Comparison of ENCODE assay signal across 13 cellular contexts in the genomic region with DNA sequence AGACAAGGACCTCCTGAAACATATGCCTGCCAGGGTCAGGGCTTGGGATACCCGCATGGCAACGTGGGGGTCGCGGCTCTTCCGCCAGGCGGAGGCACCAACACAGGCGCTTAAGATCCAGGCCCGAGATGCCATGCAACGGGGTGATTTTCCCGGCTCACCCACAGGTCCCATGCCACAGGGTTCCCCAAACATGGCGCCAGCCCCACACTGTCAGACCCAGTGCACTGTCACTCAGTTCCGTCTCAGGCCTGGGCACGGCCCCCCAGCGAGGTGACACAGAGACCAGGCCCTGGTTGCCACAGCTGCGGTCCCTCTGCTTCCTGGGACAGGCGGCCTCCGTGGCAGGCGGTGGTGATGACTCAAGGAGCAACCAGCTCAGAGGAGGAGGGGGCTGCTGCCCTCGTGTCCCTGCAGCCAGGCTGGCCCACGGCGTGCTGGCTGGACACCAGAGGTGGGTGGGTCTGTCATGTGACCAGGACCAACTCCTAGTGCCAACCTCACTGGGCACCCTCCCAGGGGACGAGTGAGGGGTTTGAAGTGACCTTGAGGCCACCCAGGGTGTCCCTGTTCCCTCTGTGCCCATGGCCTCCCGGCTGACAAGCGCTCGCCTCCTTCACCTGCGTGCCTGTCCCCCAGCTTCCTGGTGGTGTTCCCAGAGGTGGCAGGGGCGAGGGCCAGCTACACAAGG. TPM values are rescaled to one million over a fixed set of nuclear protein-coding genes. Genes with fewer than 3 reads are reported as not detected.
DNase-seq lines count a peak whose midpoint lies in the region; ATAC-seq, FAIRE-seq and TF ChIP-seq lines count a peak whose summit lies in the region.
"Had no signal": no experiment of that assay in that cellular context is flagged by ENCODE, and none has a peak within 500 bp of the region (broad histone marks: within the 10 kb centered on the region; RNA-seq: fewer than 3 reads in every experiment).

No MANE protein-coding gene starts in this region.

- intact Hi-C loops in A673 (cut with micrococcal nuclease; ENCODE audit: unreplicated experiment) (no loop called here), HepG2 (cut with micrococcal nuclease; ENCODE audit: unreplicated experiment) (no loop called here)

- peaks cover 12% of the 10 kb centered on the region for H3K4me1 ChIP-seq in A673 (ENCODE audit: insufficient read depth, low read length, poor library complexity, severe bottlenecking)
- peaks cover 14% of the 10 kb centered on the region for H3K4me1 ChIP-seq in HepG2 (ENCODE audit: insufficient read depth, low read length)
- H3K4me1 ChIP-seq: ascending aorta had no signal

- no peak for TF ChIP-seq POLR2A in HepG2 (IDR thresholded peaks at IDR 0.05; ENCODE audit: insufficient read depth in 1 of 2, low read depth in 2 of 2, low read length in 2 of 2)

- DNase-seq in A673 (ENCODE audit: low spot score) (no peak), GM04504 (ENCODE audit: low read depth) (peak; percentile 12), HepG2 (ENCODE audit: low spot score) (no peak), germinal center (ENCODE audit: low spot score) (no peak), NCI-H2171 treated with DMSO at 0.1 percent for 48 hours (lab: John Stamatoyannopoulos, UW) (no peak)
- peak; percentile 45 for DNase-seq in activated T-cell treated with anti-CD3 and anti-CD28 coated beads, Interleukin-2, amount 50 U/mL, for 24 hours
- DNase-seq: activated B cell treated with CpG ODN at 0.5 μM for 24 hours; NCI-H2081 treated with DMSO at 0.1 percent for 48 hours; stimulated activated naive B cell treated with anti-CD40 and anti-IgM and Interleukin-4, amounts not matched to agents 10 μg/mL and 1 μg/mL and 100 μg/mL, for 72 hours had no signal

- BruUV-seq in A673 (replicated peaks; lab: Mats Ljungman, UMichigan) (no TSS peak), HepG2 (replicated peaks; lab: Mats Ljungman, UMichigan) (no TSS peak)

- H3K36me3 ChIP-seq in A673 (ENCODE audit: insufficient read depth, low read length, poor library complexity, severe bottlenecking): no peaks in the 10 kb centered on the region
- no peaks in the 10 kb centered on the region for H3K36me3 ChIP-seq in HepG2 (replicated peaks in 1 of 2; ENCODE audit: control insufficient read depth in 1 of 2, insufficient read depth in 2 of 2, low read length in 2 of 2)
- H3K36me3 ChIP-seq: ascending aorta had no signal

- no peaks in the 10 kb centered on the region for H3K9me3 ChIP-seq in A673 (ENCODE audit: low read depth, low read length, poor library complexity, severe bottlenecking)
- H3K9me3 ChIP-seq in HepG2 (ENCODE audit: low read length): no peaks in the 10 kb centered on the region
- H3K9me3 ChIP-seq: ascending aorta had no signal

- H3K27me3 ChIP-seq in A673 (replicated peaks; ENCODE audit: insufficient read depth, low read depth, low read length, poor library complexity) (no peaks in the 10 kb centered on the region), HepG2 (ENCODE audit: control insufficient read depth in 1 of 2, insufficient read depth in 2 of 2, low read length in 2 of 2) (peaks cover 41 to 98% of the 10 kb centered on the region in 2 experiments; a peak in 4 of 5 replicates)
- H3K27me3 ChIP-seq: ascending aorta had no signal

- ATAC-seq in HepG2: no peak
- no peak for ATAC-seq in HG02938 (IDR thresholded peaks at IDR 0.05; ENCODE audit: unreplicated experiment)
- ATAC-seq in GM21423 (IDR thresholded peaks at IDR 0.05; ENCODE audit: unreplicated experiment): no peak
- ATAC-seq: GM12878; stimulated activated naive B cell treated with anti-CD40 and anti-IgM and Interleukin-4, amounts not matched to agents 10 μg/mL and 1 μg/mL and 100 μg/mL, for 72 hours had no signal

- H3K27ac Mint-ChIP-seq in activated T-cell treated with anti-CD3 and anti-CD28 coated beads, Interleukin-2, amount 50 U/mL, for 24 hours: no peak overlapping the region
- H3K27ac Mint-ChIP-seq: activated B cell treated with CpG ODN at 0.5 μM for 24 hours; stimulated activated naive B cell treated with anti-CD40 and anti-IgM and Interleukin-4, amounts not matched to agents 10 μg/mL and 1 μg/mL and 100 μg/mL, for 72 hours had no signal

- H3K4me2 ChIP-seq in HepG2 (ENCODE audit: low read depth, low read length): no peak overlapping the region

- no peak for TF ChIP-seq RAD21 in HepG2 (CRISPR knock-in tag; IDR thresholded peaks at IDR 0.05)

- no peaks in the 10 kb centered on the region for H3K79me2 ChIP-seq in HepG2 (ENCODE audit: insufficient read depth, low read length)

- TF ChIP-seq EP300 in HepG2 (IDR thresholded peaks at IDR 0.05; ENCODE audit: low read depth in 2 of 2, low read length in 2 of 2): no peak
- no peak for TF ChIP-seq EP300 in HepG2 (CRISPR knock-in tag; IDR thresholded peaks at IDR 0.05; ENCODE audit: borderline replicate concordance)

- POLR2A ChIA-PET in A673 (lab: Charles Lee; ENCODE audit: low non-redundant PET) (no interaction called here), HepG2 (lab: Yijun Ruan, JAX) (no interaction called here)

- CTCF ChIA-PET in A673 (lab: Charles Lee) (no interaction called here), HepG2 (lab: Yijun Ruan, JAX; ENCODE audit: low intra/inter-chr PET ratio, low total read pairs) (no interaction called here)

- H3K27ac ChIP-seq in A673 (ENCODE audit: low read depth, low read length, poor library complexity, severe bottlenecking) (peak overlapping the region; percentile 67), HepG2 (ENCODE audit: extremely low read length, insufficient read depth, low read length) (no peak overlapping the region)
- H3K27ac ChIP-seq: ascending aorta had no signal

- WGBS in HepG2 (ENCODE audit: low lambda C conversion rate): 33% methylated on average over 18 of the region's 27 CpGs

- H3K4me3 Mint-ChIP-seq in activated T-cell treated with anti-CD3 and anti-CD28 coated beads, Interleukin-2, amount 50 U/mL, for 24 hours: no peak overlapping the region
- H3K4me3 Mint-ChIP-seq: activated B cell treated with CpG ODN at 0.5 μM for 24 hours; stimulated activated naive B cell treated with anti-CD40 and anti-IgM and Interleukin-4, amounts not matched to agents 10 μg/mL and 1 μg/mL and 100 μg/mL, for 72 hours had no signal

- in situ Hi-C loops in HepG2 (cut with HindIII; ENCODE audit: extremely low pct_ligation_motif_present, low pct_unique_long_range_greater_than_20kb): no loop called here

- no peak for FAIRE-seq in HepG2 (lab: Jason Lieb, UNC)
- FAIRE-seq: GM12878 had no signal

- no peak overlapping the region for H3K4me3 ChIP-seq in A673 (ENCODE audit: low read depth, low read length, poor library complexity, severe bottlenecking)
- no peak overlapping the region for H3K4me3 ChIP-seq in HepG2 (replicated peaks in 1 of 3; ENCODE audit: insufficient read depth in 1 of 3, low read depth in 2 of 3, low read length in 3 of 3)
- H3K4me3 ChIP-seq: ascending aorta, GM12878 had no signal

- H3K36me3 Mint-ChIP-seq in activated T-cell treated with anti-CD3 and anti-CD28 coated beads, Interleukin-2, amount 50 U/mL, for 24 hours (ENCODE audit: low read depth): peaks cover 60% of the 10 kb centered on the region

- no peaks in the 10 kb centered on the region for H3K27me3 Mint-ChIP-seq in activated T-cell treated with anti-CD3 and anti-CD28 coated beads, Interleukin-2, amount 50 U/mL, for 24 hours
- H3K27me3 Mint-ChIP-seq: activated B cell treated with CpG ODN at 0.5 μM for 24 hours had no signal

- H3K9ac ChIP-seq in HepG2 (ENCODE audit: insufficient read depth, low read depth, low read length): no peak overlapping the region

- no peaks in the 10 kb centered on the region for H3K9me3 Mint-ChIP-seq in activated T-cell treated with anti-CD3 and anti-CD28 coated beads, Interleukin-2, amount 50 U/mL, for 24 hours
- H3K9me3 Mint-ChIP-seq: activated B cell treated with CpG ODN at 0.5 μM for 24 hours; stimulated activated naive B cell treated with anti-CD40 and anti-IgM and Interleukin-4, amounts not matched to agents 10 μg/mL and 1 μg/mL and 100 μg/mL, for 72 hours had no signal

- no peak overlapping the region for H2AFZ ChIP-seq in HepG2 (ENCODE audit: low read length)

- TF ChIP-seq CTCF in A673 (conservative IDR thresholded peaks at IDR 0.05; ENCODE audit: low read depth, low read length) (no peak), HepG2 (CRISPR knock-in tag; IDR thresholded peaks at IDR 0.05) (no peak)

- no peaks in the 10 kb centered on the region for H4K20me1 ChIP-seq in HepG2 (ENCODE audit: insufficient read depth, low read length)

- peaks cover 24% of the 10 kb centered on the region for H3K4me1 Mint-ChIP-seq in activated T-cell treated with anti-CD3 and anti-CD28 coated beads, Interleukin-2, amount 50 U/mL, for 24 hours (ENCODE audit: low read depth)

RNA-seq across cellular contexts. Expression of a gene that starts 4.9 kb away (rescaled TPM):
- 0.34 and 0.35 TPM in 2 replicates for total RNA-seq in A673 (2021)
- not detected in 2 replicates for total RNA-seq in HepG2 (2016; rRNA removed; fragmentation: Illumina TruSeq; extraction: Trizol)
- total RNA-seq in HepG2 (2016; cell fraction: cytosol; rRNA removed; fragmentation: Illumina TruSeq; extraction: Trizol; ENCODE audit: low read depth): not detected in 2 replicates
- 0.11 TPM in 1 of 2 replicates, not detected in the other for total RNA-seq in HepG2 (2016; cell fraction: insoluble cytoplasmic fraction; rRNA removed; fragmentation: Illumina TruSeq; extraction: Trizol)
- 0.09 TPM in 1 of 2 replicates, not detected in the other for total RNA-seq in HepG2 (2016; cell fraction: membrane; rRNA removed; fragmentation: Illumina TruSeq; extraction: Trizol)
- 0.59 TPM in 1 of 2 replicates, not detected in the other for total RNA-seq in HepG2 (2016; cell fraction: nucleus; rRNA removed; fragmentation: Illumina TruSeq; extraction: Trizol)
- 0.04 and 0.31 TPM in 2 replicates for polyA plus RNA-seq in HepG2 (2011; rRNA removed)
- 0.15 and 0.24 TPM in 2 replicates for polyA plus RNA-seq in HepG2 (2011; cell fraction: cytosol; rRNA removed)
- 0.18 and 0.19 TPM in 2 replicates for polyA plus RNA-seq in HepG2 (2011; cell fraction: nucleus; rRNA removed)
- polyA plus RNA-seq in HepG2 (2012): not detected in 2 replicates
- polyA plus RNA-seq in HepG2 (2016; cell fraction: cytosol; fragmentation: Illumina TruSeq; extraction: Trizol; ENCODE audit: low read depth): 0.41 TPM in 1 of 2 replicates, not detected in the other
- not detected in 2 replicates for polyA plus RNA-seq in HepG2 (2016; cell fraction: insoluble cytoplasmic fraction; fragmentation: Illumina TruSeq; extraction: Trizol; ENCODE audit: low read depth)
- not detected in 2 replicates for polyA plus RNA-seq in HepG2 (2016; cell fraction: membrane; fragmentation: Illumina TruSeq; extraction: Trizol; ENCODE audit: low read depth)
- polyA plus RNA-seq in HepG2 (2016; cell fraction: nucleus; fragmentation: Illumina TruSeq; extraction: Trizol; ENCODE audit: insufficient read depth, low read depth): not detected in 2 replicates
- 0.70 TPM in 1 of 2 replicates, not detected in the other for polyA minus RNA-seq in HepG2 (2011; rRNA and poly(A)+ RNA removed; ENCODE audit: low replicate concordance)
- polyA minus RNA-seq in HepG2 (2011; cell fraction: cytosol; rRNA and poly(A)+ RNA removed): not detected in 2 replicates
- not detected in 2 replicates for polyA minus RNA-seq in HepG2 (2011; cell fraction: nucleus; rRNA and poly(A)+ RNA removed)
- total RNA-seq: ascending aorta had no signal

RNA-seq across cellular contexts. Expression of a gene that starts 15.7 kb away (rescaled TPM):
- total RNA-seq in A673 (2021) (0.20 TPM in 1 of 2 replicates, not detected in the other), HepG2 (2016; rRNA removed; fragmentation: Illumina TruSeq; extraction: Trizol) (not detected in 2 replicates)
- not detected in 2 replicates for total RNA-seq in HepG2 (2016; cell fraction: cytosol; rRNA removed; fragmentation: Illumina TruSeq; extraction: Trizol; ENCODE audit: low read depth)
- total RNA-seq in HepG2 (2016; cell fraction: insoluble cytoplasmic fraction; rRNA removed; fragmentation: Illumina TruSeq; extraction: Trizol): not detected in 2 replicates
- total RNA-seq in HepG2 (2016; cell fraction: membrane; rRNA removed; fragmentation: Illumina TruSeq; extraction: Trizol): not detected in 2 replicates
- not detected in 2 replicates for total RNA-seq in HepG2 (2016; cell fraction: nucleus; rRNA removed; fragmentation: Illumina TruSeq; extraction: Trizol)
- not detected in 2 replicates for polyA plus RNA-seq in HepG2 (2011; rRNA removed)
- not detected in 2 replicates for polyA plus RNA-seq in HepG2 (2011; cell fraction: cytosol; rRNA removed)
- not detected in 2 replicates for polyA plus RNA-seq in HepG2 (2011; cell fraction: nucleus; rRNA removed)
- polyA plus RNA-seq in HepG2 (2012): not detected in 2 replicates
- polyA plus RNA-seq in HepG2 (2016; cell fraction: cytosol; fragmentation: Illumina TruSeq; extraction: Trizol; ENCODE audit: low read depth): not detected in 2 replicates
- polyA plus RNA-seq in HepG2 (2016; cell fraction: insoluble cytoplasmic fraction; fragmentation: Illumina TruSeq; extraction: Trizol; ENCODE audit: low read depth): not detected in 2 replicates
- not detected in 2 replicates for polyA plus RNA-seq in HepG2 (2016; cell fraction: membrane; fragmentation: Illumina TruSeq; extraction: Trizol; ENCODE audit: low read depth)
- polyA plus RNA-seq in HepG2 (2016; cell fraction: nucleus; fragmentation: Illumina TruSeq; extraction: Trizol; ENCODE audit: insufficient read depth, low read depth): not detected in 2 replicates
- not detected in 2 replicates for polyA minus RNA-seq in HepG2 (2011; rRNA and poly(A)+ RNA removed; ENCODE audit: low replicate concordance)
- not detected in 2 replicates for polyA minus RNA-seq in HepG2 (2011; cell fraction: cytosol; rRNA and poly(A)+ RNA removed)
- polyA minus RNA-seq in HepG2 (2011; cell fraction: nucleus; rRNA and poly(A)+ RNA removed): not detected in 2 replicates
- total RNA-seq: activated B cell treated with CpG ODN at 0.5 μM for 24 hours, ascending aorta, GM12878 had no signal

RNA-seq across cellular contexts. Expression of a gene that starts 44.8 kb away (rescaled TPM):
- total RNA-seq in A673 (2021): 38.5 and 48.4 TPM in 2 replicates
- 104 and 107 TPM in 2 replicates for total RNA-seq in HepG2 (2016; rRNA removed; fragmentation: Illumina TruSeq; extraction: Trizol)
- 27.0 and 30.1 TPM in 2 replicates for total RNA-seq in HepG2 (2016; cell fraction: cytosol; rRNA removed; fragmentation: Illumina TruSeq; extraction: Trizol; ENCODE audit: low read depth)
- total RNA-seq in HepG2 (2016; cell fraction: insoluble cytoplasmic fraction; rRNA removed; fragmentation: Illumina TruSeq; extraction: Trizol): 108 and 118 TPM in 2 replicates
- 67.8 and 70.6 TPM in 2 replicates for total RNA-seq in HepG2 (2016; cell fraction: membrane; rRNA removed; fragmentation: Illumina TruSeq; extraction: Trizol)
- total RNA-seq in HepG2 (2016; cell fraction: nucleus; rRNA removed; fragmentation: Illumina TruSeq; extraction: Trizol): 43.9 and 53.0 TPM in 2 replicates
- polyA plus RNA-seq in HepG2 (2011; rRNA removed): 53.5 and 71.4 TPM in 2 replicates
- polyA plus RNA-seq in HepG2 (2011; cell fraction: cytosol; rRNA removed): 52.8 and 126 TPM in 2 replicates
- 167 and 187 TPM in 2 replicates for polyA plus RNA-seq in HepG2 (2011; cell fraction: nucleus; rRNA removed)
- 34.5 and 40.6 TPM in 2 replicates for polyA plus RNA-seq in HepG2 (2012)
- polyA plus RNA-seq in HepG2 (2016; cell fraction: cytosol; fragmentation: Illumina TruSeq; extraction: Trizol; ENCODE audit: low read depth): 23.8 and 25.7 TPM in 2 replicates
- polyA plus RNA-seq in HepG2 (2016; cell fraction: insoluble cytoplasmic fraction; fragmentation: Illumina TruSeq; extraction: Trizol; ENCODE audit: low read depth): 96.8 and 121 TPM in 2 replicates
- polyA plus RNA-seq in HepG2 (2016; cell fraction: membrane; fragmentation: Illumina TruSeq; extraction: Trizol; ENCODE audit: low read depth): 48.5 and 51.3 TPM in 2 replicates
- 84.0 and 95.2 TPM in 2 replicates for polyA plus RNA-seq in HepG2 (2016; cell fraction: nucleus; fragmentation: Illumina TruSeq; extraction: Trizol; ENCODE audit: insufficient read depth, low read depth)
- polyA minus RNA-seq in HepG2 (2011; rRNA and poly(A)+ RNA removed; ENCODE audit: low replicate concordance): 114 TPM in 1 of 2 replicates, not detected in the other
- polyA minus RNA-seq in HepG2 (2011; cell fraction: cytosol; rRNA and poly(A)+ RNA removed): 45.5 and 50.7 TPM in 2 replicates
- 32.4 and 35.0 TPM in 2 replicates for polyA minus RNA-seq in HepG2 (2011; cell fraction: nucleus; rRNA and poly(A)+ RNA removed)
- total RNA-seq: ascending aorta had no signal

Comparison
In these comparisons a context has a peak if more than half of its experiments do, and no peak if none do; other contexts are left out.
1. DNase-seq: peak in GM04504 (single experiment) and activated T-cell treated with anti-CD3 and anti-CD28 coated beads, Interleukin-2, amount 50 U/mL, for 24 hours (single experiment); none in A673 (single experiment), HepG2 (single experiment), germinal center (single experiment) and NCI-H2171 treated with DMSO at 0.1 percent for 48 hours (single experiment).